14 cellular contexts compared by ENCODE assay signal in genomic region chr10:117112220-117112619, GRCh38. TPM values are rescaled to one million over a fixed set of nuclear protein-coding genes. Genes with fewer than 3 reads are reported as not detected.
A peak's percentile ranks its signal among the peaks of the same experiment; 100 is the strongest.
DNase-seq lines count a peak whose midpoint lies in the region; ATAC-seq and TF ChIP-seq lines count a peak whose summit lies in the region.
"Had no signal": no experiment of that assay in that cellular context is flagged by ENCODE, and none has a peak within 500 bp of the region (broad histone marks: within the 10 kb centered on the region; RNA-seq: fewer than 3 reads in every experiment).

No MANE protein-coding gene starts in this region.

- POLR2A ChIA-PET in HEK293 (lab: Yijun Ruan, JAX) = interaction anchor here (0.6 kb wide), 1 partner anchor 34 kb away, joined by 3 read pairs; no protein-coding TSS in a partner anchor

- H3K27ac ChIP-seq in HEK293 (ENCODE audit: extremely low read depth, low read depth, low read length) (no peak overlapping the region), VCaP (no peak overlapping the region)

- no peak for DNase-seq in AG09309 (ENCODE audit: low read depth)
- peak; percentile 25 for DNase-seq in kidney tubule cell (ENCODE audit: low spot score)
- no peak for DNase-seq in medulla oblongata (ENCODE audit: extremely low spot score)
- DNase-seq in mucosa of gallbladder (ENCODE audit: low spot score) = no peak
- DNase-seq in COR-L47 (lab: John Stamatoyannopoulos, UW) = no peak
- DNase-seq: activated CD4-positive, alpha-beta T cell treated with anti-CD3 and anti-CD28 coated beads for 36 hours; activated naive CD4-positive, alpha-beta T cell; GOT3; NCI-H187; Right ventricle myocardium superior; stimulated activated CD4-positive, alpha-beta T cell treated with anti-CD3 and anti-CD28 coated beads, Interleukin-4, amount 100 ng/mL, for 1 hour had no signal

- no peaks in the 10 kb centered on the region for H3K4me1 ChIP-seq in HEK293 (ENCODE audit: control insufficient read depth, insufficient read depth, low read length)

- CTCF ChIA-PET in HEK293 (lab: Yijun Ruan, JAX) = interaction anchor here (0.6 to 1.9 kb wide), 13 partner anchors 8 to 824 kb away, joined by 3 to 8 read pairs (median 4); no protein-coding TSS in a partner anchor

- H3K36me3 ChIP-seq in HEK293 (ENCODE audit: control insufficient read depth in 2 of 2, insufficient read depth in 1 of 2, low read length in 2 of 2) = no peaks in the 10 kb centered on the region

- TF ChIP-seq CTCF in AG09309 (IDR thresholded peaks at IDR 0.05; ENCODE audit: control insufficient read depth, insufficient read depth, low read depth, low read length, missing control alignments) (peak; percentile 51), HEK293 (tag by site-specific recombination; IDR thresholded peaks at IDR 0.05) (0 out of 2 replicates have a peak, but pooled peaks have one; percentile 42), VCaP (conservative IDR thresholded peaks at IDR 0.05) (peak; percentile 70)

- ATAC-seq in activated CD4-positive, CD25-positive, alpha-beta regulatory T cell treated with anti-CD3 and anti-CD28 coated beads, Interleukin-2, amount 50 U/mL, for 24 hours = no peak
- ATAC-seq: activated CD4-positive, alpha-beta T cell treated with anti-CD3 and anti-CD28 coated beads for 36 hours had no signal

- H3K9me3 ChIP-seq in HEK293 (ENCODE audit: control insufficient read depth, insufficient read depth, low read depth, low read length) = no peaks in the 10 kb centered on the region

- H3K4me3 ChIP-seq in AG09309 (ENCODE audit: control insufficient read depth, low read depth, low read length) (no peak overlapping the region), HEK293 (ENCODE audit: low read depth, low read length) (no peak overlapping the region)

TF ChIP-seq in HEK293, 187 proteins besides CTCF, POLR2A, EP300 and RAD21:
- TF ChIP-seq GLIS1 (tag by site-specific recombination; IDR thresholded peaks at IDR 0.05) = no peak
- no peak for TF ChIP-seq ZNF488 (tag by site-specific recombination; IDR thresholded peaks at IDR 0.05)
- TF ChIP-seq KLF10 (tag by site-specific recombination; IDR thresholded peaks at IDR 0.05) = no peak
- TF ChIP-seq ZNF501 (tag by site-specific recombination; IDR thresholded peaks at IDR 0.05) = no peak
- no peak for TF ChIP-seq PRDM2 (tag by site-specific recombination; IDR thresholded peaks at IDR 0.05; ENCODE audit: borderline replicate concordance)
- no peak for TF ChIP-seq ZNF791 (tag by site-specific recombination; IDR thresholded peaks at IDR 0.05)
- TF ChIP-seq ZNF621 (tag by site-specific recombination; IDR thresholded peaks at IDR 0.05) = no peak
- TF ChIP-seq ZNF274 (IDR thresholded peaks at IDR 0.05; ENCODE audit: low read length) = no peak
- TF ChIP-seq ZNF274 (tag by site-specific recombination; IDR thresholded peaks at IDR 0.05; ENCODE audit: borderline replicate concordance) = no peak
- no peak for TF ChIP-seq ZNF785 (tag by site-specific recombination; IDR thresholded peaks at IDR 0.05)
- no peak for TF ChIP-seq HIC1 (tag by site-specific recombination; IDR thresholded peaks at IDR 0.05)
- no peak for TF ChIP-seq ZNF114 (tag by site-specific recombination; IDR thresholded peaks at IDR 0.05)
- TF ChIP-seq ZNF701 (tag by site-specific recombination; IDR thresholded peaks at IDR 0.05) = no peak
- TF ChIP-seq ZNF132 (tag by site-specific recombination; IDR thresholded peaks at IDR 0.05; ENCODE audit: borderline replicate concordance) = no peak
- TF ChIP-seq ZFP37 (tag by site-specific recombination; IDR thresholded peaks at IDR 0.05) = no peak
- no peak for TF ChIP-seq ZNF544 (tag by site-specific recombination; IDR thresholded peaks at IDR 0.05)
- TF ChIP-seq GLIS2 (tag by site-specific recombination; IDR thresholded peaks at IDR 0.05) = no peak
- no peak for TF ChIP-seq ZNF211 (tag by site-specific recombination; IDR thresholded peaks at IDR 0.05; ENCODE audit: low read depth)

RNA-seq across cellular contexts. Expression of gene VAX1, which starts 25.9 kb away (rescaled TPM):
- total RNA-seq in mucosa of gallbladder = not detected
- total RNA-seq: activated CD4-positive, alpha-beta T cell treated with anti-CD3 and anti-CD28 coated beads for 36 hours; Right ventricle myocardium superior had no signal
